ENCODE assay signal across 28 cellular contexts in genomic region chr15:101143321-101143720, GRCh38.
"Had no signal": no experiment of that assay in that cellular context is flagged by ENCODE, and none has a peak within 500 bp of the region (broad histone marks: within the 10 kb centered on the region; RNA-seq: fewer than 3 reads in every experiment).

No MANE protein-coding gene starts in this region.

- H3K9me3 ChIP-seq: esophagus muscularis mucosa, gastroesophageal sphincter, heart left ventricle, left lung, neutrophil, right lobe of liver, testis, tibial artery, uterus had no signal

- DNase-seq: dermis blood vessel endothelial cell; effector memory CD4-positive, alpha-beta T cell; heart left ventricle; left cardiac atrium; mammary epithelial cell; mesendoderm; midbrain; naive thymus-derived CD4-positive, alpha-beta T cell; right lobe of liver; stimulated activated CD4-positive, alpha-beta T cell treated with anti-CD3 and anti-CD28 coated beads, Interleukin-2, amount 100 ng/mL, for 24 hours; stimulated activated CD4-positive, alpha-beta T cell treated with anti-CD3 and anti-CD28 coated beads, Interleukin-4, amount 100 ng/mL, for 24 hours; stimulated activated naive CD8-positive, alpha-beta T cell treated with anti-CD3 and anti-CD28 coated beads, Interleukin-15, Interleukin-2, amounts not matched to agents 100 U/mL and 50 U/mL, for 24 hours; substantia nigra; testis; uterus had no signal

- H3K4me3 ChIP-seq: coronary artery, esophagus muscularis mucosa, gastroesophageal sphincter, heart left ventricle, hepatocyte, left lung, right lobe of liver, smooth muscle cell, testis, tibial artery, uterus had no signal

- H3K4me1 ChIP-seq: esophagus muscularis mucosa, foreskin keratinocyte, gastroesophageal sphincter, left lung, parathyroid adenoma, right lobe of liver, testis, tibial artery, uterus had no signal

- H3K36me3 ChIP-seq: esophagus muscularis mucosa, gastroesophageal sphincter, heart left ventricle, left lung, neutrophil, right lobe of liver, tibial artery, uterus had no signal

- H3K27ac Mint-ChIP-seq: naive thymus-derived CD4-positive, alpha-beta T cell; progenitor cell of endocrine pancreas; stimulated activated memory B cell treated with anti-CD40 and anti-IgM and Interleukin-4, amounts not matched to agents 10 μg/mL and 1 μg/mL and 100 μg/mL, for 72 hours; type B pancreatic cell had no signal

- H3K4me3 Mint-ChIP-seq: naive thymus-derived CD4-positive, alpha-beta T cell; stimulated activated memory B cell treated with anti-CD40 and anti-IgM and Interleukin-4, amounts not matched to agents 10 μg/mL and 1 μg/mL and 100 μg/mL, for 72 hours; type B pancreatic cell had no signal

- H3K27ac ChIP-seq: coronary artery, esophagus muscularis mucosa, foreskin keratinocyte, gastroesophageal sphincter, heart left ventricle, hepatocyte, left lung, neutrophil, parathyroid adenoma, right lobe of liver, testis, tibial artery, uterus had no signal

- H3K36me3 Mint-ChIP-seq: stimulated activated memory B cell treated with anti-CD40 and anti-IgM and Interleukin-4, amounts not matched to agents 10 μg/mL and 1 μg/mL and 100 μg/mL, for 72 hours; type B pancreatic cell had no signal

- H3K27me3 ChIP-seq: esophagus muscularis mucosa, foreskin keratinocyte, gastroesophageal sphincter, heart left ventricle, hepatocyte, left lung, neutrophil, right lobe of liver, testis, tibial artery, uterus had no signal

- H3K9me3 Mint-ChIP-seq: type B pancreatic cell had no signal

- ATAC-seq: foreskin keratinocyte; gastroesophageal sphincter; heart left ventricle; left cardiac atrium; left lung; naive thymus-derived CD4-positive, alpha-beta T cell; right lobe of liver; stimulated activated memory B cell treated with anti-CD40 and anti-IgM and Interleukin-4, amounts not matched to agents 10 μg/mL and 1 μg/mL and 100 μg/mL, for 72 hours; stimulated activated naive CD8-positive, alpha-beta T cell treated with anti-CD3 and anti-CD28 coated beads, Interleukin-15, Interleukin-2, amounts not matched to agents 100 U/mL and 50 U/mL, for 24 hours had no signal

- H3K27me3 Mint-ChIP-seq: stimulated activated memory B cell treated with anti-CD40 and anti-IgM and Interleukin-4, amounts not matched to agents 10 μg/mL and 1 μg/mL and 100 μg/mL, for 72 hours; type B pancreatic cell had no signal
